Comparison of ENCODE assay signal across 8 cellular contexts in genomic region chr4:153154010-153154975, GRCh38. TPM values are rescaled to one million over a fixed set of nuclear protein-coding genes. Genes with fewer than 3 reads are reported as not detected.
A peak's percentile ranks its signal among the peaks of the same experiment; 100 is the strongest.
DNase-seq lines count a peak whose midpoint lies in the region; ATAC-seq, FAIRE-seq and TF ChIP-seq lines count a peak whose summit lies in the region.

No MANE protein-coding gene starts in this region.

- H3K79me2 ChIP-seq in endothelial cell of umbilical vein (ENCODE audit: control insufficient read depth, insufficient read depth, low read length) (no peaks in the 10 kb centered on the region), osteoblast (ENCODE audit: insufficient read depth, low read length) (no peaks in the 10 kb centered on the region)

- no peak for TF ChIP-seq CTCF in endothelial cell of umbilical vein (IDR thresholded peaks at IDR 0.05; ENCODE audit: extremely low read depth in 1 of 2, insufficient read depth in 1 of 2, low read depth in 1 of 2, low read length in 2 of 2)
- no peak for TF ChIP-seq CTCF in osteoblast (IDR thresholded peaks at IDR 0.05; ENCODE audit: extremely low read depth, low read depth, low read length)

- H3K4me3 ChIP-seq in SJSA1: peak overlapping the region; percentile 46
- peak overlapping the region; percentile 8 to 63 (median 50) for H3K4me3 ChIP-seq in endothelial cell of umbilical vein (replicated peaks in 1 of 3; ENCODE audit: insufficient read depth in 1 of 3, low read depth in 1 of 3, low read length in 3 of 3)
- H3K4me3 ChIP-seq in osteoblast (ENCODE audit: insufficient read depth, low read length): peak overlapping the region; percentile 68

- H3K9me3 ChIP-seq in SJSA1 (replicated peaks) (no peaks in the 10 kb centered on the region), endothelial cell of umbilical vein (replicated peaks; ENCODE audit: control insufficient read depth, insufficient read depth, low read length) (no peaks in the 10 kb centered on the region), osteoblast (ENCODE audit: low read depth, low read length) (no peaks in the 10 kb centered on the region)

- BruUV-seq in endothelial cell of umbilical vein (replicated peaks; lab: Mats Ljungman, UMichigan): no TSS peak

- H2AFZ ChIP-seq in endothelial cell of umbilical vein (ENCODE audit: low read depth, low read length) (peak overlapping the region; percentile 84), osteoblast (ENCODE audit: low read length) (no peak overlapping the region)

- H3K27me3 ChIP-seq in SJSA1 (replicated peaks): no peaks in the 10 kb centered on the region
- peaks cover 17 to 31% of the 10 kb centered on the region in 2 experiments for H3K27me3 ChIP-seq in endothelial cell of umbilical vein (ENCODE audit: control insufficient read depth in 2 of 2, insufficient read depth in 2 of 2, low read length in 2 of 2)
- peaks cover 81% of the 10 kb centered on the region for H3K27me3 ChIP-seq in osteoblast (ENCODE audit: insufficient read depth, low read length)

- ATAC-seq in GM19455 (IDR thresholded peaks at IDR 0.05; ENCODE audit: unreplicated experiment) (no peak), GM19395 (IDR thresholded peaks at IDR 0.05; ENCODE audit: unreplicated experiment) (no peak)

- intact Hi-C loops in endothelial cell of umbilical vein (cut with micrococcal nuclease): loop anchor here (5.0 kb wide), 1 partner anchor 313 kb away; the partner anchor contains the start of gene TMEM131L

- H3K27ac ChIP-seq in SJSA1 (peak overlapping the region; percentile 63), endothelial cell of umbilical vein (ENCODE audit: insufficient read depth, low read depth, low read length) (no peak overlapping the region), osteoblast (ENCODE audit: low read depth, low read length) (no peak overlapping the region)

- H3K9me1 ChIP-seq in endothelial cell of umbilical vein (replicated peaks; ENCODE audit: control insufficient read depth, extremely low read depth, insufficient read depth, low read length): no peaks in the 10 kb centered on the region

- H4K20me1 ChIP-seq in endothelial cell of umbilical vein (replicated peaks; ENCODE audit: control insufficient read depth, extremely low read depth, insufficient read depth, low read length): no peaks in the 10 kb centered on the region
- H4K20me1 ChIP-seq in osteoblast (ENCODE audit: insufficient read depth, low read length): no peaks in the 10 kb centered on the region

- DNase-seq in CD1c-positive myeloid dendritic cell (ENCODE audit: extremely low spot score) (peak; percentile 62), HTR-8/SVneo (ENCODE audit: insufficient read length, low spot score) (peak; percentile 41), SJSA1 (ENCODE audit: low read depth in 1 of 2, low spot score in 2 of 2) (peak in 1 of 2 experiments; percentile 50), endothelial cell of umbilical vein (ENCODE audit: low read depth, low spot score) (peak; percentile 57), osteoblast (ENCODE audit: insufficient read length, low spot score, missing footprints) (no peak), superior temporal gyrus (ENCODE audit: extremely low spot score) (no peak)

- peak overlapping the region; percentile 40 for H3K9ac ChIP-seq in endothelial cell of umbilical vein (replicated peaks; ENCODE audit: extremely low read depth, insufficient read depth, low read length)

- H3K4me1 ChIP-seq in SJSA1 (replicated peaks): peaks cover 27% of the 10 kb centered on the region
- peaks cover 18% of the 10 kb centered on the region for H3K4me1 ChIP-seq in endothelial cell of umbilical vein (ENCODE audit: control insufficient read depth, extremely low read depth, insufficient read depth, low read length)
- H3K4me1 ChIP-seq in osteoblast (ENCODE audit: insufficient read depth, low read length): peaks cover 16% of the 10 kb centered on the region

- H3K36me3 ChIP-seq in SJSA1: no peaks in the 10 kb centered on the region
- no peaks in the 10 kb centered on the region for H3K36me3 ChIP-seq in endothelial cell of umbilical vein (ENCODE audit: control insufficient read depth in 2 of 2, extremely low read depth in 1 of 2, insufficient read depth in 2 of 2, low read length in 2 of 2)
- H3K36me3 ChIP-seq in osteoblast (ENCODE audit: insufficient read depth, low read length): no peaks in the 10 kb centered on the region

- dilution Hi-C loops in endothelial cell of umbilical vein (cut with MboI; ENCODE audit: extremely low pct_ligation_motif_present, low sequenced_read_pairs): no loop called here

- FAIRE-seq in HTR-8/SVneo (lab: Jason Lieb, UNC) (no peak), endothelial cell of umbilical vein (lab: Jason Lieb, UNC) (peak; percentile 40)

- no peak for TF ChIP-seq POLR2A in endothelial cell of umbilical vein (IDR thresholded peaks at IDR 0.05; ENCODE audit: low read depth, low read length)

- CTCF ChIA-PET in endothelial cell of umbilical vein (lab: Charles Lee): interaction anchor here (1.9 kb wide), 1 partner anchor 11 kb away, joined by 8 read pairs; no protein-coding TSS in a partner anchor

- H3K4me2 ChIP-seq in endothelial cell of umbilical vein (ENCODE audit: insufficient read depth, low read length): peak overlapping the region; percentile 80
- H3K4me2 ChIP-seq in osteoblast (ENCODE audit: insufficient read depth, low read length): peak overlapping the region; percentile 75

- POLR2A ChIA-PET in endothelial cell of umbilical vein (lab: Charles Lee): no interaction called here

TF ChIP-seq in endothelial cell of umbilical vein, 7 proteins besides CTCF, POLR2A, EP300 and RAD21:
- peak; percentile 60 for TF ChIP-seq MAX (IDR thresholded peaks at IDR 0.05; ENCODE audit: insufficient read depth, insufficient read length)
- no peak for TF ChIP-seq JUN (IDR thresholded peaks at IDR 0.05; ENCODE audit: borderline replicate concordance, insufficient read depth, insufficient read length, low read depth)

RNA-seq across cellular contexts. Expression of gene TRIM2, which starts 50.0 kb away (rescaled TPM):
- total RNA-seq in SJSA1 (2014; rRNA removed; shearing (Covaris generic)): 11.7 and 22.4 TPM in 2 replicates
- total RNA-seq in endothelial cell of umbilical vein (16.4 and 19.7 TPM in 2 replicates), osteoblast (39.8 and 54.5 TPM in 2 replicates)
- 6.8 TPM in 2 replicates for polyA plus RNA-seq in endothelial cell of umbilical vein
- 3.7 and 4.9 TPM in 2 replicates for polyA plus RNA-seq in endothelial cell of umbilical vein (2011; cell fraction: cytosol; rRNA removed)
- polyA plus RNA-seq in endothelial cell of umbilical vein (2011; cell fraction: nucleus; rRNA removed): 9.4 and 12.4 TPM in 2 replicates
- polyA plus RNA-seq in endothelial cell of umbilical vein (2012): 1.9 and 4.7 TPM in 2 replicates
- polyA minus RNA-seq in endothelial cell of umbilical vein: 35.6 and 40.0 TPM in 2 replicates
- polyA minus RNA-seq in endothelial cell of umbilical vein (2011; cell fraction: cytosol; rRNA and poly(A)+ RNA removed): 7.2 TPM
- polyA minus RNA-seq in endothelial cell of umbilical vein (2011; cell fraction: nucleus; rRNA and poly(A)+ RNA removed): 18.8 and 19.6 TPM in 2 replicates

Comparison
In these comparisons a context has a peak if more than half of its experiments do, and no peak if none do; other contexts are left out.
1. DNase-seq: peak in CD1c-positive myeloid dendritic cell (single experiment), HTR-8/SVneo (single experiment) and endothelial cell of umbilical vein (single experiment); none in osteoblast (single experiment) and superior temporal gyrus (single experiment).
2. Peak in every context shown above with its lines, with median percentiles within 50 percentile points of each other: H3K4me3 ChIP-seq.